9 cellular contexts compared by ENCODE assay signal in genomic region chr1:111836111-111836510, GRCh38.
"Had no signal": no experiment of that assay in that cellular context is flagged by ENCODE, and none has a peak within 500 bp of the region (broad histone marks: within the 10 kb centered on the region; RNA-seq: fewer than 3 reads in every experiment).

No MANE protein-coding gene starts in this region.

- H3K4me3 ChIP-seq: GM23248, GM23338, HAP-1 had no signal

- ATAC-seq: GM23338, HCT116 had no signal

- DNase-seq: GM23248, GOT3, H7, H9, HCEC 1CT, HFFc6 had no signal

- H3K36me3 ChIP-seq: HAP-1 had no signal

- H3K9me3 ChIP-seq: HAP-1 had no signal

- H3K4me1 ChIP-seq: HAP-1 had no signal

- H3K27ac ChIP-seq: GM23248 had no signal
